Comparison of ENCODE assay signal across 9 cellular contexts in genomic region chr11:78189851-78190250, GRCh38. TPM values are rescaled to one million over a fixed set of nuclear protein-coding genes. Genes with fewer than 3 reads are reported as not detected.
A peak's percentile ranks its signal among the peaks of the same experiment; 100 is the strongest.
DNase-seq lines count a peak whose midpoint lies in the region; ATAC-seq and TF ChIP-seq lines count a peak whose summit lies in the region.
"Had no signal": no experiment of that assay in that cellular context is flagged by ENCODE, and none has a peak within 500 bp of the region (broad histone marks: within the 10 kb centered on the region; RNA-seq: fewer than 3 reads in every experiment).

No MANE protein-coding gene starts in this region.

- H3K4me1 Mint-ChIP-seq in CD14-positive monocyte: peaks cover 57% of the 10 kb centered on the region
- peaks cover 48% of the 10 kb centered on the region for H3K4me1 Mint-ChIP-seq in osteocyte (ENCODE audit: unreplicated experiment)

- peak overlapping the region in 34 of 59 donors; percentile 10 to 94 (median 81) for H3K27ac ChIP-seq in dorsolateral prefrontal cortex

- TF ChIP-seq CTCF in CD14-positive monocyte (IDR thresholded peaks at IDR 0.05): no peak
- no peak for TF ChIP-seq CTCF in dorsolateral prefrontal cortex (IDR thresholded peaks at IDR 0.05 in 54 of 56, conservative IDR thresholded peaks at IDR 0.05 in 2 of 56; ENCODE audit: low read depth in 1 of 56, partially characterized antibody in 56 of 56)
- TF ChIP-seq CTCF in osteocyte (IDR thresholded peaks at IDR 0.05): no peak

- intact Hi-C loops in CD14-positive monocyte (cut with micrococcal nuclease): loop anchor here (5.0 kb wide), 1 partner anchor 53 kb away; the partner anchor contains the start of gene ALG8 (in 2 of the 2)
- intact Hi-C loops in dorsolateral prefrontal cortex (cut with DNase I): loop anchor here in 1 of 2 donors (5.0 kb wide), 1 partner anchor 53 kb away; the partner anchor contains the start of gene ALG8

- H3K36me3 Mint-ChIP-seq in CD14-positive monocyte (peaks cover 31 to 32% of the 10 kb centered on the region in 2 donors), osteocyte (ENCODE audit: unreplicated experiment) (peaks cover 5% of the 10 kb centered on the region)

- no peaks in the 10 kb centered on the region for H3K27me3 ChIP-seq in dorsolateral prefrontal cortex

- H3K9me3 Mint-ChIP-seq in CD14-positive monocyte (peaks cover 0 to 3% (median 0%) of the 10 kb centered on the region in 7 donors), osteocyte (ENCODE audit: unreplicated experiment) (no peaks in the 10 kb centered on the region)

- H3K4me3 ChIP-seq in dorsolateral prefrontal cortex: peak overlapping the region in 58 of 59 donors; percentile 59 to 99 (median 90)

- H3K4me3 Mint-ChIP-seq in CD14-positive monocyte (peak overlapping the region; percentile 96 to 97), osteocyte (ENCODE audit: unreplicated experiment) (peak overlapping the region; percentile 99)

- DNase-seq in CD14-positive monocyte (ENCODE audit: low spot score) (no peak), NAMALWA (ENCODE audit: low spot score) (peak; percentile 15), dorsolateral prefrontal cortex (peak in 1 of 10 donors; percentile 25), osteocyte (ENCODE audit: extremely low spot score, unreplicated experiment) (no peak), NCI-H2081 treated with DMSO at 0.1 percent for 48 hours (lab: John Stamatoyannopoulos, UW) (no peak), middle frontal gyrus (ENCODE audit: extremely low spot score, low spot score) (no peak), NCI-H748 treated with DMSO at 0.1 percent for 48 hours (lab: John Stamatoyannopoulos, UW) (no peak)
- DNase-seq: activated CD4-positive, alpha-beta T cell treated with anti-CD3 and anti-CD28 coated beads for 1 hour had no signal

- ATAC-seq in GM21447 (IDR thresholded peaks at IDR 0.05; ENCODE audit: unreplicated experiment): no peak

- H3K27ac Mint-ChIP-seq in CD14-positive monocyte (peak overlapping the region in 6 of 7 donors; percentile 13 to 78 (median 44)), osteocyte (ENCODE audit: unreplicated experiment) (peak overlapping the region; percentile 56)

- peaks cover 0 to 3% (median 1%) of the 10 kb centered on the region in 3 donors for H3K27me3 Mint-ChIP-seq in CD14-positive monocyte (ENCODE audit: low read depth in 3 of 3)
- H3K27me3 Mint-ChIP-seq in osteocyte (ENCODE audit: unreplicated experiment): no peaks in the 10 kb centered on the region

RNA-seq across cellular contexts. Expression of gene USP35, which starts 1.1 kb away (rescaled TPM):
- polyA plus RNA-seq in CD14-positive monocyte: under 1 TPM; 0.42 to 0.63 TPM
- total RNA-seq in dorsolateral prefrontal cortex: 10 to 100 TPM; 13.0 to 38.4 (median 25.1) TPM
- 10.9 and 11.1 TPM in 2 replicates for total RNA-seq in osteocyte

RNA-seq across cellular contexts. Expression of gene KCTD21, which starts 1.4 kb away (rescaled TPM):
- 1 to 10 TPM; 3.2 to 5.2 TPM for polyA plus RNA-seq in CD14-positive monocyte
- total RNA-seq in dorsolateral prefrontal cortex (10 to 100 TPM in 118 of 120 experiments, 1 to 10 TPM in 2; 8.7 to 23.5 (median 15.9) TPM), osteocyte (10.7 and 10.8 TPM in 2 replicates)

RNA-seq across cellular contexts. Expression of gene ALG8, which starts 50.4 kb away (rescaled TPM):
- 10 to 100 TPM; 40.6 to 41.7 TPM for polyA plus RNA-seq in CD14-positive monocyte
- total RNA-seq in dorsolateral prefrontal cortex: 10 to 100 TPM; 22.3 to 55.7 (median 33.7) TPM
- total RNA-seq in osteocyte: 35.1 and 41.7 TPM in 2 replicates
